In genomic region chr2:150204449-150204848, GRCh38 we compare ENCODE assay signal across 15 cellular contexts.
DNase-seq lines count a peak whose midpoint lies in the region; ATAC-seq and TF ChIP-seq lines count a peak whose summit lies in the region.
"Had no signal": no experiment of that assay in that cellular context is flagged by ENCODE, and none has a peak within 500 bp of the region (broad histone marks: within the 10 kb centered on the region; RNA-seq: fewer than 3 reads in every experiment).

No MANE protein-coding gene starts in this region.

- no peak for ATAC-seq in activated CD8-positive, alpha-beta T cell treated with anti-CD3 and anti-CD28 coated beads, Interleukin-2, amount 10 ng/mL, durations not matched to agents 7 days and 5 days
- ATAC-seq: activated naive CD8-positive, alpha-beta T cell treated with anti-CD3 and anti-CD28 coated beads, Interleukin-2, amount 50 U/mL, for 24 hours had no signal

- no peak for TF ChIP-seq POLR2A in lower leg skin (IDR thresholded peaks at IDR 0.05)

- H3K27ac Mint-ChIP-seq in activated CD8-positive, alpha-beta T cell treated with anti-CD3 and anti-CD28 coated beads, Interleukin-2, amount 10 ng/mL, durations not matched to agents 7 days and 5 days = no peak overlapping the region
- H3K27ac Mint-ChIP-seq: activated naive CD8-positive, alpha-beta T cell treated with anti-CD3 and anti-CD28 coated beads, Interleukin-2, amount 50 U/mL, for 24 hours had no signal

- CTCF ChIA-PET in AG04449 (lab: Yijun Ruan, JAX) = no interaction called here
- CTCF ChIA-PET in activated CD8-positive, alpha-beta T cell treated with anti-CD3 and anti-CD28 coated beads, Interleukin-2, amount 10 ng/mL, durations not matched to agents 7 days and 5 days (lab: Charles Lee) = no interaction called here

- no peak overlapping the region for H3K4me3 Mint-ChIP-seq in activated CD8-positive, alpha-beta T cell treated with anti-CD3 and anti-CD28 coated beads, Interleukin-2, amount 10 ng/mL, durations not matched to agents 7 days and 5 days
- H3K4me3 Mint-ChIP-seq: activated naive CD8-positive, alpha-beta T cell treated with anti-CD3 and anti-CD28 coated beads, Interleukin-2, amount 50 U/mL, for 24 hours had no signal

- no peaks in the 10 kb centered on the region for H3K9me3 Mint-ChIP-seq in activated CD8-positive, alpha-beta T cell treated with anti-CD3 and anti-CD28 coated beads, Interleukin-2, amount 10 ng/mL, durations not matched to agents 7 days and 5 days (ENCODE audit: insufficient read depth)
- H3K9me3 Mint-ChIP-seq: activated naive CD8-positive, alpha-beta T cell treated with anti-CD3 and anti-CD28 coated beads, Interleukin-2, amount 50 U/mL, for 24 hours had no signal

- H3K36me3 ChIP-seq in brain microvascular endothelial cell (replicated peaks) = no peaks in the 10 kb centered on the region
- H3K36me3 ChIP-seq: thyroid gland had no signal

- no peak overlapping the region for H3K27ac ChIP-seq in brain microvascular endothelial cell
- H3K27ac ChIP-seq: C4-2B, PC-9, thyroid gland had no signal

- H3K4me1 Mint-ChIP-seq in activated CD8-positive, alpha-beta T cell treated with anti-CD3 and anti-CD28 coated beads, Interleukin-2, amount 10 ng/mL, durations not matched to agents 7 days and 5 days (ENCODE audit: low read depth) = no peaks in the 10 kb centered on the region
- H3K4me1 Mint-ChIP-seq: activated naive CD8-positive, alpha-beta T cell treated with anti-CD3 and anti-CD28 coated beads, Interleukin-2, amount 50 U/mL, for 24 hours had no signal

- in situ Hi-C loops in brain microvascular endothelial cell (cut with HindIII; ENCODE audit: low pct_ligation_motif_present, low sequenced_read_pairs) = no loop called here

- no peaks in the 10 kb centered on the region for H3K27me3 ChIP-seq in brain microvascular endothelial cell (replicated peaks)
- H3K27me3 ChIP-seq: thyroid gland had no signal

- no peak for TF ChIP-seq CTCF in AG04449 (IDR thresholded peaks at IDR 0.05; ENCODE audit: insufficient read depth, low read length, missing control alignments)
- no peak for TF ChIP-seq CTCF in brain microvascular endothelial cell (IDR thresholded peaks at IDR 0.05; ENCODE audit: low read depth, low read length, missing control alignments)
- TF ChIP-seq CTCF in lower leg skin (IDR thresholded peaks at IDR 0.05) = no peak

- no peaks in the 10 kb centered on the region for H3K27me3 Mint-ChIP-seq in activated CD8-positive, alpha-beta T cell treated with anti-CD3 and anti-CD28 coated beads, Interleukin-2, amount 10 ng/mL, durations not matched to agents 7 days and 5 days (ENCODE audit: low read depth)
- H3K27me3 Mint-ChIP-seq: activated naive CD8-positive, alpha-beta T cell treated with anti-CD3 and anti-CD28 coated beads, Interleukin-2, amount 50 U/mL, for 24 hours had no signal

- H3K36me3 Mint-ChIP-seq in activated CD8-positive, alpha-beta T cell treated with anti-CD3 and anti-CD28 coated beads, Interleukin-2, amount 10 ng/mL, durations not matched to agents 7 days and 5 days (ENCODE audit: low read depth) = no peaks in the 10 kb centered on the region

- DNase-seq in AG04449 (ENCODE audit: low read depth, low spot score) = peak; percentile 84
- peak; percentile 78 for DNase-seq in HCEC 1CT
- DNase-seq in brain microvascular endothelial cell = peak; percentile 88
- peak; percentile 14 for DNase-seq in kidney glomerular epithelial cell (lab: John Stamatoyannopoulos, UW)
- no peak for DNase-seq in COLO668 (lab: John Stamatoyannopoulos, UW; ENCODE audit: unreplicated experiment)
- no peak for DNase-seq in activated CD8-positive, alpha-beta T cell treated with anti-CD3 and anti-CD28 coated beads, Interleukin-2, amount 10 ng/mL, durations not matched to agents 7 days and 5 days
- DNase-seq in lower leg skin (ENCODE audit: low spot score in 2 of 2) = no peak
- no peak for DNase-seq in NCI-H2107 treated with DMSO at 0.1 percent for 48 hours (lab: John Stamatoyannopoulos, UW; ENCODE audit: unreplicated experiment)
- DNase-seq: activated CD8-positive, alpha-beta memory T cell treated with anti-CD3 and anti-CD28 coated beads, Interleukin-2, amount 50 U/mL, for 4 hours; activated naive CD8-positive, alpha-beta T cell treated with anti-CD3 and anti-CD28 coated beads, Interleukin-2, amount 50 U/mL, for 24 hours; effector CD8-positive, alpha-beta T cell; NCI-H2029 treated with DMSO at 0.1 percent for 48 hours; PC-9; thyroid gland had no signal

- POLR2A ChIA-PET in AG04449 (lab: Yijun Ruan, JAX) = interaction anchor here (0.5 kb wide), 1 partner anchor 52 kb away, joined by 4 read pairs; no protein-coding TSS in a partner anchor
- POLR2A ChIA-PET in activated CD8-positive, alpha-beta T cell treated with anti-CD3 and anti-CD28 coated beads, Interleukin-2, amount 10 ng/mL, durations not matched to agents 7 days and 5 days (lab: Charles Lee) = no interaction called here

- intact Hi-C loops in lower leg skin (cut with DNase I; ENCODE audit: low total_unique reads) = no loop called here

- 53 to 71% methylated on average over 3 of the region's 3 CpGs for WGBS in lower leg skin, 2 donors

- H3K4me3 ChIP-seq in AG04449 (ENCODE audit: low read depth, low read length) (no peak overlapping the region), brain microvascular endothelial cell (ENCODE audit: low read depth, low read length) (no peak overlapping the region), lower leg skin (ENCODE audit: low read depth, poor library complexity, severe bottlenecking) (no peak overlapping the region)
- H3K4me3 ChIP-seq: PC-9, thyroid gland had no signal

Comparison
In these comparisons a context has a peak if more than half of its experiments do, and no peak if none do; other contexts are left out.
1. DNase-seq: peak in AG04449 (single experiment), HCEC 1CT (single experiment), brain microvascular endothelial cell (single experiment) and kidney glomerular epithelial cell (single experiment); none in COLO668 (single experiment), activated CD8-positive, alpha-beta T cell treated with anti-CD3 and anti-CD28 coated beads, Interleukin-2, amount 10 ng/mL, durations not matched to agents 7 days and 5 days (single experiment), lower leg skin (0 of 2) and NCI-H2107 treated with DMSO at 0.1 percent for 48 hours (single experiment).